ENCODE assay signal across 1 cellular context in genomic region chr6:116446399-116446798, GRCh38.
A peak's percentile ranks its signal among the peaks of the same experiment; 100 is the strongest.
TF ChIP-seq lines count a peak whose summit lies in the region.

No MANE protein-coding gene starts in this region.

TF ChIP-seq in GM12878, 131 proteins besides CTCF, POLR2A, EP300 and RAD21:
- TF ChIP-seq HSF1 (IDR thresholded peaks at IDR 0.05; ENCODE audit: low read depth, low read length) (no peak), ZNF274 (IDR thresholded peaks at IDR 0.05; ENCODE audit: insufficient read depth, insufficient read length) (no peak), SPI1 (IDR thresholded peaks at IDR 0.05; ENCODE audit: borderline replicate concordance, insufficient read depth, low read depth, low read length) (peak; percentile 55; the same call in 1 of the 2 replicates), SMC3 (IDR thresholded peaks at IDR 0.05; ENCODE audit: borderline replicate concordance, low read length) (no peak), RCOR1 (conservative IDR thresholded peaks at IDR 0.05; ENCODE audit: low read depth, low read length) (no peak), ATF3 (IDR thresholded peaks at IDR 0.05; ENCODE audit: borderline replicate concordance, extremely low read depth, low read depth, low read length) (no peak), IRF4 (IDR thresholded peaks at IDR 0.05; ENCODE audit: low read depth, low read length) (no peak)
